In genomic region chr19:39400997-39401548, GRCh38 we compare ENCODE assay signal across 8 cellular contexts. TPM values are rescaled to one million over a fixed set of nuclear protein-coding genes. Genes with fewer than 3 reads are reported as not detected.
DNase-seq lines count a peak whose midpoint lies in the region; ATAC-seq and TF ChIP-seq lines count a peak whose summit lies in the region.

No MANE protein-coding gene starts in this region.

- peak; percentile 0 to 1 for ATAC-seq in CD4-positive, CD25-positive, alpha-beta regulatory T cell (ENCODE audit: low read depth in 2 of 2)
- no peak for ATAC-seq in HG02870 (IDR thresholded peaks at IDR 0.05; ENCODE audit: unreplicated experiment)

- H3K27ac Mint-ChIP-seq in CD4-positive, CD25-positive, alpha-beta regulatory T cell = peak overlapping the region; percentile 93 to 100 (median 99)
- peak overlapping the region; percentile 74 for H3K27ac Mint-ChIP-seq in nephron progenitor cell

- no TSS peak for BruUV-seq in mammary epithelial cell (replicated peaks; lab: Mats Ljungman, UMichigan)

- no peaks in the 10 kb centered on the region for H3K79me2 ChIP-seq in mammary epithelial cell (ENCODE audit: insufficient read depth, low read length)

- H3K36me3 Mint-ChIP-seq in CD4-positive, CD25-positive, alpha-beta regulatory T cell = peaks cover 10% of the 10 kb centered on the region
- H3K36me3 Mint-ChIP-seq in nephron progenitor cell (ENCODE audit: low read depth) = peaks cover 14% of the 10 kb centered on the region

- H3K27ac ChIP-seq in CD4-positive, CD25-positive, alpha-beta regulatory T cell (ENCODE audit: insufficient read depth, low read length, poor library complexity, severe bottlenecking) = peak overlapping the region; percentile 100
- peak overlapping the region; percentile 99 for H3K27ac ChIP-seq in HUES48 (ENCODE audit: low read depth, low read length)
- H3K27ac ChIP-seq in mammary epithelial cell (ENCODE audit: insufficient read depth, low read depth, low read length) = peak overlapping the region; percentile 92

- H3K27me3 ChIP-seq in CD4-positive, CD25-positive, alpha-beta regulatory T cell (ENCODE audit: control insufficient read depth, insufficient read depth, low read length) = no peaks in the 10 kb centered on the region
- no peaks in the 10 kb centered on the region for H3K27me3 ChIP-seq in HUES48 (ENCODE audit: control insufficient read depth, insufficient read depth, low read length)
- no peaks in the 10 kb centered on the region for H3K27me3 ChIP-seq in mammary epithelial cell (ENCODE audit: insufficient read depth, low read length)
- no peaks in the 10 kb centered on the region for H3K27me3 ChIP-seq in H7 (ENCODE audit: control insufficient read depth, insufficient read depth, low read length)

- H3K9ac ChIP-seq in HUES48 (ENCODE audit: low read depth, low read length) (no peak overlapping the region), mammary epithelial cell (ENCODE audit: insufficient read depth, low read length) (no peak overlapping the region)

- peaks cover 8% of the 10 kb centered on the region for H3K27me3 Mint-ChIP-seq in CD4-positive, CD25-positive, alpha-beta regulatory T cell
- H3K27me3 Mint-ChIP-seq in nephron progenitor cell (ENCODE audit: low read depth, poor library complexity) = peaks cover 1% of the 10 kb centered on the region

- H3K4me3 ChIP-seq in CD4-positive, CD25-positive, alpha-beta regulatory T cell (ENCODE audit: low read depth, low read length) = peak overlapping the region; percentile 49
- no peak overlapping the region for H3K4me3 ChIP-seq in HUES48 (ENCODE audit: low read depth, low read length)
- H3K4me3 ChIP-seq in mammary epithelial cell (replicated peaks in 1 of 3; ENCODE audit: insufficient read depth in 1 of 3, low read depth in 2 of 3, low read length in 3 of 3) = no peak overlapping the region
- H3K4me3 ChIP-seq in H7 (ENCODE audit: insufficient read depth, low read depth, low read length) = no peak overlapping the region

- CTCF ChIA-PET in mammary epithelial cell (lab: Charles Lee; ENCODE audit: low non-redundant PET) = no interaction called here

- no peaks in the 10 kb centered on the region for H3K9me3 Mint-ChIP-seq in CD4-positive, CD25-positive, alpha-beta regulatory T cell
- no peaks in the 10 kb centered on the region for H3K9me3 Mint-ChIP-seq in nephron progenitor cell

- H4K20me1 ChIP-seq in mammary epithelial cell (ENCODE audit: insufficient read depth, low read length) = no peaks in the 10 kb centered on the region

- TF ChIP-seq CTCF in mammary epithelial cell (conservative IDR thresholded peaks at IDR 0.05 in 1 of 2, IDR thresholded peaks at IDR 0.05 in 1 of 2; ENCODE audit: extremely low read depth in 1 of 2, insufficient read depth in 1 of 2, low read depth in 1 of 2, low read length in 2 of 2) (no peak), nephron progenitor cell (IDR thresholded peaks at IDR 0.05) (no peak)

- H2AFZ ChIP-seq in mammary epithelial cell (ENCODE audit: low read depth, low read length) = no peak overlapping the region

- peaks cover 8 to 78% (median 43%) of the 10 kb centered on the region in 4 donors for H3K4me1 Mint-ChIP-seq in CD4-positive, CD25-positive, alpha-beta regulatory T cell
- peaks cover 57% of the 10 kb centered on the region for H3K4me1 Mint-ChIP-seq in nephron progenitor cell

- in situ Hi-C loops in mammary epithelial cell (cut with MboI; ENCODE audit: low sequenced_read_pairs in 2 of 2) = no loop called here

- intact Hi-C loops in mammary epithelial cell (cut with micrococcal nuclease) = no loop called here

- H3K4me3 Mint-ChIP-seq in CD4-positive, CD25-positive, alpha-beta regulatory T cell = peak overlapping the region; percentile 95 to 99 (median 96)
- H3K4me3 Mint-ChIP-seq in nephron progenitor cell = no peak overlapping the region

- H3K4me2 ChIP-seq in mammary epithelial cell (ENCODE audit: insufficient read depth, low read depth, low read length) = no peak overlapping the region

- dilution Hi-C loops in mammary epithelial cell (cut with HindIII; ENCODE audit: low sequenced_read_pairs) = no loop called here

- DNase-seq in CD4-positive, CD25-positive, alpha-beta regulatory T cell = no peak
- DNase-seq in mammary epithelial cell (no peak), nephron progenitor cell (no peak), AG08395 (ENCODE audit: low spot score) (no peak), NCI-H1105 (lab: John Stamatoyannopoulos, UW) (no peak), H7 (no peak)

- peaks cover 3% of the 10 kb centered on the region for H3K36me3 ChIP-seq in CD4-positive, CD25-positive, alpha-beta regulatory T cell (ENCODE audit: control insufficient read depth, insufficient read depth, low read length)
- H3K36me3 ChIP-seq in HUES48 (ENCODE audit: control insufficient read depth, insufficient read depth, low read length) (peaks cover 6% of the 10 kb centered on the region; the same call in 1 of the 2 replicates), mammary epithelial cell (ENCODE audit: insufficient read depth, low read length) (no peaks in the 10 kb centered on the region), H7 (replicated peaks; ENCODE audit: control insufficient read depth, insufficient read depth, low read length) (peaks cover 2% of the 10 kb centered on the region)

- H3K9me3 ChIP-seq in CD4-positive, CD25-positive, alpha-beta regulatory T cell (ENCODE audit: control insufficient read depth in 2 of 2, low read length in 2 of 2) = no peaks in the 10 kb centered on the region
- H3K9me3 ChIP-seq in HUES48 (ENCODE audit: control insufficient read depth, insufficient read depth, low read length) (no peaks in the 10 kb centered on the region), mammary epithelial cell (replicated peaks; ENCODE audit: insufficient read depth, low read length) (no peaks in the 10 kb centered on the region)

- 88% methylated on average over 6 of the region's 6 CpGs for WGBS in mammary epithelial cell (ENCODE audit: low coverage, missing lambda C conversion rate)

- peaks cover 81% of the 10 kb centered on the region for H3K4me1 ChIP-seq in CD4-positive, CD25-positive, alpha-beta regulatory T cell (ENCODE audit: control insufficient read depth, insufficient read depth, low read length, poor library complexity, severe bottlenecking)
- H3K4me1 ChIP-seq in HUES48 (ENCODE audit: control insufficient read depth, insufficient read depth, low read length) (peaks cover 31% of the 10 kb centered on the region), mammary epithelial cell (ENCODE audit: insufficient read depth, low read length) (peaks cover 50% of the 10 kb centered on the region)

RNA-seq across cellular contexts. Expression of gene ZFP36, which starts 5.6 kb away (rescaled TPM):
- total RNA-seq in CD4-positive, CD25-positive, alpha-beta regulatory T cell = 1,400 TPM
- polyA plus RNA-seq in CD4-positive, CD25-positive, alpha-beta regulatory T cell = 100 to 1,000 TPM in 3 of 4 donors, 10 to 100 TPM in 1; 89.8 to 134 (median 109) TPM
- total RNA-seq in mammary epithelial cell = 100 to 1,000 TPM in 1 of 2 donors, 10 to 100 TPM in 1; 13.3 to 110 TPM
- polyA plus RNA-seq in mammary epithelial cell = 10.4 TPM
- polyA minus RNA-seq in mammary epithelial cell = 34.5 TPM
- total RNA-seq in H7 (2014; rRNA removed; shearing (Covaris generic)) = 2.2 and 6.4 TPM in 2 replicates

RNA-seq across cellular contexts. Expression of gene MED29, which starts 9.9 kb away (rescaled TPM):
- 65.6 TPM for total RNA-seq in CD4-positive, CD25-positive, alpha-beta regulatory T cell
- polyA plus RNA-seq in CD4-positive, CD25-positive, alpha-beta regulatory T cell = 10 to 100 TPM; 53.6 to 61.4 (median 57.9) TPM
- 10 to 100 TPM; 19.5 to 29.3 TPM for total RNA-seq in mammary epithelial cell
- 25.9 TPM for polyA plus RNA-seq in mammary epithelial cell
- polyA minus RNA-seq in mammary epithelial cell = 21.9 TPM
- total RNA-seq in H7 (2014; rRNA removed; shearing (Covaris generic)) = 38.2 and 41.6 TPM in 2 replicates

RNA-seq across cellular contexts. Expression of gene PAF1, which starts 10.2 kb away (rescaled TPM):
- 138 TPM for total RNA-seq in CD4-positive, CD25-positive, alpha-beta regulatory T cell
- polyA plus RNA-seq in CD4-positive, CD25-positive, alpha-beta regulatory T cell = 10 to 100 TPM; 35.0 to 46.7 (median 39.0) TPM
- total RNA-seq in mammary epithelial cell = 10 to 100 TPM; 25.5 to 45.8 TPM
- polyA plus RNA-seq in mammary epithelial cell = 54.0 TPM
- 26.5 TPM for polyA minus RNA-seq in mammary epithelial cell
- 20.7 and 21.6 TPM in 2 replicates for total RNA-seq in H7 (2014; rRNA removed; shearing (Covaris generic))

RNA-seq across cellular contexts. Expression of gene PLEKHG2, which starts 11.4 kb away (rescaled TPM):
- total RNA-seq in CD4-positive, CD25-positive, alpha-beta regulatory T cell = 209 TPM
- polyA plus RNA-seq in CD4-positive, CD25-positive, alpha-beta regulatory T cell = 1 to 10 TPM; 1.3 to 3.9 (median 3.1) TPM
- total RNA-seq in mammary epithelial cell = 10 to 100 TPM; 15.5 to 40.6 TPM
- polyA plus RNA-seq in mammary epithelial cell = 21.9 TPM
- 10.2 TPM for polyA minus RNA-seq in mammary epithelial cell
- 34.2 and 90.9 TPM in 2 replicates for total RNA-seq in H7 (2014; rRNA removed; shearing (Covaris generic))

RNA-seq across cellular contexts. Expression of gene RPS16, which starts 34.7 kb away (rescaled TPM):
- total RNA-seq in CD4-positive, CD25-positive, alpha-beta regulatory T cell = 2,708 TPM
- 1,000 to 10,000 TPM; 1,440 to 2,367 (median 1,925) TPM for polyA plus RNA-seq in CD4-positive, CD25-positive, alpha-beta regulatory T cell
- total RNA-seq in mammary epithelial cell = 1,000 to 10,000 TPM in 1 of 2 donors, 100 to 1,000 TPM in 1; 361 to 1,710 TPM
- 3,363 TPM for polyA plus RNA-seq in mammary epithelial cell
- polyA minus RNA-seq in mammary epithelial cell = 1,696 TPM
- 42.4 and 55.8 TPM in 2 replicates for total RNA-seq in H7 (2014; rRNA removed; shearing (Covaris generic))

Comparison
In these comparisons a context has a peak if more than half of its experiments do, and no peak if none do; other contexts are left out.
1. RNA of gene ZFP36, which starts 5.6 kb away (total RNA-seq): 1,400 TPM in CD4-positive, CD25-positive, alpha-beta regulatory T cell (single experiment); 13.3 to 110 TPM in mammary epithelial cell and 2.2 to 6.4 TPM in H7; every median in the first group is over 10 times any median in the second.
2. Peak in every context shown above with its lines, with median percentiles within 50 percentile points of each other: H3K27ac ChIP-seq.